1 cellular context compared by ENCODE assay signal in the genomic region with DNA sequence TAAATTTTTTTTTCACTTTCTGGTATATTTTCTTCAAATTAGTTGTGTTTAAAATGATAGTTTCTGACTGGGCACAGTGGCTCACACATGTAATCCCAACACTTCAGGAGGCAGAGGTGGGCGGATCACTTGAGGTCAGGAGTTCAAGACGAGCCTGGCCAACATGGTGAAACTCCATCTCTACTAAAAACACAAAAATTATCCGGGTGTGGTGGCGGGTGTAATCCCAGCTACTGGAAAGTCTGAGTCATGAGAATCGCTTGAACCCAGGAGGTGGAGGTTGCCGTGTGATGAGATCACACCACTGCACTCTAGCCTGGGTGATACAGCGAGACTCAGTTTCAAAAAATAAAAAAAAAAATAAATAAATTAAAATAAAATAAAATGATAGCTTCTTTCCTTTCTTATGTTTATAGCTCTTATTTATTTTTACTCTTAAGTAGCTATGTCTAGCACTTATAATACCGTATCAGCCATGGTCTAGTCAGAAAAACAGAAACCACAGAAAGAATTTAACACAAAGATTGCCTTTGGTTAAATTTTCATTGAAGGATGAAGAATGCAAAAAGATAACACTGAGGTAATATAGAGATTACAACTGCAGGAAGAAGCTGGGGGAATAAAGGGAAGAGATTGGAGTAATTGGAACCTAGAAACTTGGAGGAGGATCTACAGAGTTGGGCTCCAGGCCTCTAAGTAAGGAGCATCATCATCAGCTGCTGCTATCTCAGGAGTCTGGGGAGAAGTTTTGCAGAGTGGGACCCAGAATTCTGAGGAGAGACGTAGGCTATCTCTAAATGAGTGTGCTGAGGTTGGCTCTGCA.
TF ChIP-seq lines count a peak whose summit lies in the region.

No MANE protein-coding gene starts in this region.

TF ChIP-seq in K562, 482 proteins besides CTCF, POLR2A, EP300 and RAD21 (continued from another document):
- TF ChIP-seq THRB (CRISPR knock-in tag; conservative IDR thresholded peaks at IDR 0.05), result no peak
- no peak for TF ChIP-seq PTRF (tag; IDR thresholded peaks at IDR 0.05)
- no peak for TF ChIP-seq TBP (optimal IDR thresholded peaks at IDR 0.05; ENCODE audit: low read depth, low read length)
- TF ChIP-seq, protein P1, sequence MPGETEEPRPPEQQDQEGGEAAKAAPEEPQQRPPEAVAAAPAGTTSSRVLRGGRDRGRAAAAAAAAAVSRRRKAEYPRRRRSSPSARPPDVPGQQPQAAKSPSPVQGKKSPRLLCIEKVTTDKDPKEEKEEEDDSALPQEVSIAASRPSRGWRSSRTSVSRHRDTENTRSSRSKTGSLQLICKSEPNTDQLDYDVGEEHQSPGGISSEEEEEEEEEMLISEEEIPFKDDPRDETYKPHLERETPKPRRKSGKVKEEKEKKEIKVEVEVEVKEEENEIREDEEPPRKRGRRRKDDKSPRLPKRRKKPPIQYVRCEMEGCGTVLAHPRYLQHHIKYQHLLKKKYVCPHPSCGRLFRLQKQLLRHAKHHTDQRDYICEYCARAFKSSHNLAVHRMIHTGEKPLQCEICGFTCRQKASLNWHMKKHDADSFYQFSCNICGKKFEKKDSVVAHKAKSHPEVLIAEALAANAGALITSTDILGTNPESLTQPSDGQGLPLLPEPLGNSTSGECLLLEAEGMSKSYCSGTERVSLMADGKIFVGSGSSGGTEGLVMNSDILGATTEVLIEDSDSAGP (CRISPR knock-in tag; IDR thresholded peaks at IDR 0.05), result no peak
- no peak for TF ChIP-seq GATAD2B (IDR thresholded peaks at IDR 0.05; ENCODE audit: borderline replicate concordance)
- TF ChIP-seq, protein P2, sequence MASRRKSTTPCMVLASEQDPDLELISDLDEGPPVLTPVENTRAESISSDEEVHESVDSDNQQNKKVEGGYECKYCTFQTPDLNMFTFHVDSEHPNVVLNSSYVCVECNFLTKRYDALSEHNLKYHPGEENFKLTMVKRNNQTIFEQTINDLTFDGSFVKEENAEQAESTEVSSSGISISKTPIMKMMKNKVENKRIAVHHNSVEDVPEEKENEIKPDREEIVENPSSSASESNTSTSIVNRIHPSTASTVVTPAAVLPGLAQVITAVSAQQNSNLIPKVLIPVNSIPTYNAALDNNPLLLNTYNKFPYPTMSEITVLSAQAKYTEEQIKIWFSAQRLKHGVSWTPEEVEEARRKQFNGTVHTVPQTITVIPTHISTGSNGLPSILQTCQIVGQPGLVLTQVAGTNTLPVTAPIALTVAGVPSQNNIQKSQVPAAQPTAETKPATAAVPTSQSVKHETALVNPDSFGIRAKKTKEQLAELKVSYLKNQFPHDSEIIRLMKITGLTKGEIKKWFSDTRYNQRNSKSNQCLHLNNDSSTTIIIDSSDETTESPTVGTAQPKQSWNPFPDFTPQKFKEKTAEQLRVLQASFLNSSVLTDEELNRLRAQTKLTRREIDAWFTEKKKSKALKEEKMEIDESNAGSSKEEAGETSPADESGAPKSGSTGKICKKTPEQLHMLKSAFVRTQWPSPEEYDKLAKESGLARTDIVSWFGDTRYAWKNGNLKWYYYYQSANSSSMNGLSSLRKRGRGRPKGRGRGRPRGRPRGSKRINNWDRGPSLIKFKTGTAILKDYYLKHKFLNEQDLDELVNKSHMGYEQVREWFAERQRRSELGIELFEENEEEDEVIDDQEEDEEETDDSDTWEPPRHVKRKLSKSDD (conservative IDR thresholded peaks at IDR 0.05; ENCODE audit: low read length), result no peak
- TF ChIP-seq DIDO1 (tag; IDR thresholded peaks at IDR 0.05; ENCODE audit: low read depth), result no peak
TF ChIP-seq in K562: peak in this region for 25.
